ENCODE assay signal across 1 cellular context in genomic region chr5:151903243-151903653, GRCh38.
TF ChIP-seq lines count a peak whose summit lies in the region.

No MANE protein-coding gene starts in this region.

TF ChIP-seq in GM23338, 12 proteins besides CTCF, POLR2A, EP300 and RAD21 (continued from another document):
- TF ChIP-seq REST (IDR thresholded peaks at IDR 0.05; ENCODE audit: unreplicated experiment) (no peak), CREB1 (CRISPR knock-in tag; IDR thresholded peaks at IDR 0.05; ENCODE audit: low read depth) (peak; percentile 24; the same call in 1 of the 2 replicates), NANOG (IDR thresholded peaks at IDR 0.05; ENCODE audit: borderline replicate concordance) (peak; percentile 92), JUNB (IDR thresholded peaks at IDR 0.05; ENCODE audit: unreplicated experiment) (no peak), EZH2phosphoT487 (IDR thresholded peaks at IDR 0.05; ENCODE audit: unreplicated experiment) (no peak), ETS1 (IDR thresholded peaks at IDR 0.05) (no peak), POLR2AphosphoS5 (IDR thresholded peaks at IDR 0.05; ENCODE audit: low read depth) (peak; percentile 54), ZNF331 (CRISPR knock-in tag; IDR thresholded peaks at IDR 0.05; ENCODE audit: low read depth) (no peak)
